13 cellular contexts compared by ENCODE assay signal in genomic region chr2:239277401-239278085, GRCh38.
DNase-seq lines count a peak whose midpoint lies in the region; ATAC-seq and TF ChIP-seq lines count a peak whose summit lies in the region.
"Had no signal": no experiment of that assay in that cellular context is flagged by ENCODE, and none has a peak within 500 bp of the region (broad histone marks: within the 10 kb centered on the region; RNA-seq: fewer than 3 reads in every experiment).

No MANE protein-coding gene starts in this region.

- no peaks in the 10 kb centered on the region for H3K9me3 ChIP-seq in spleen

- peaks cover 0 to 17% (median 0%) of the 10 kb centered on the region in 7 donors for H3K27me3 ChIP-seq in spleen (replicated peaks in 1 of 7)
- H3K27me3 ChIP-seq: neural progenitor cell had no signal

- no peak for DNase-seq in activated CD4-positive, alpha-beta T cell treated with anti-CD3 and anti-CD28 coated beads, Interleukin-2, amount 10 ng/mL, durations not matched to agents 7 days and 5 days
- no peak for DNase-seq in activated CD4-positive, alpha-beta T cell treated with anti-CD3 and anti-CD28 coated beads, Interleukin-2, amount 50 U/mL, for 48 hours
- no peak for DNase-seq in RWPE1 (ENCODE audit: low spot score)
- peak; percentile 42 for DNase-seq in islet precursor cell
- peak; percentile 66 for DNase-seq in spleen
- no peak for DNase-seq in CD1c-positive myeloid dendritic cell (ENCODE audit: extremely low spot score)
- DNase-seq in cerebellum (ENCODE audit: low spot score), result no peak
- DNase-seq: NCI-H1105, NCI-H446 had no signal

- POLR2A ChIA-PET in activated CD4-positive, alpha-beta T cell treated with anti-CD3 and anti-CD28 coated beads, Interleukin-2, amount 10 ng/mL, durations not matched to agents 7 days and 5 days (lab: Charles Lee), result no interaction called here
- POLR2A ChIA-PET in RWPE1 (lab: Yijun Ruan, JAX; ENCODE audit: low non-redundant PET), result no interaction called here

- no peak overlapping the region for H3K4me3 ChIP-seq in spleen
- H3K4me3 ChIP-seq: neural progenitor cell, smooth muscle cell had no signal

- peak overlapping the region; percentile 76 for H3K27ac Mint-ChIP-seq in activated CD4-positive, alpha-beta T cell treated with anti-CD3 and anti-CD28 coated beads, Interleukin-2, amount 10 ng/mL, durations not matched to agents 7 days and 5 days
- H3K27ac Mint-ChIP-seq: neural progenitor cell had no signal

- H3K36me3 ChIP-seq in spleen, result no peaks in the 10 kb centered on the region
- H3K36me3 ChIP-seq: neural progenitor cell had no signal

- intact Hi-C loops in spleen (cut with DNase I; ENCODE audit: low total_unique reads), result loop anchor here (10.0 kb wide), 1 partner anchor 127 kb away; the partner anchor contains the start of gene HDAC4

- no peak for ATAC-seq in HG03135 (IDR thresholded peaks at IDR 0.05; ENCODE audit: unreplicated experiment)
- ATAC-seq: SK-N-SH treated with all-trans-retinoic acid at 6 μM for 48 hours had no signal

- no peaks in the 10 kb centered on the region for H3K9me3 Mint-ChIP-seq in activated CD4-positive, alpha-beta T cell treated with anti-CD3 and anti-CD28 coated beads, Interleukin-2, amount 10 ng/mL, durations not matched to agents 7 days and 5 days
- H3K9me3 Mint-ChIP-seq: neural progenitor cell had no signal

- peaks cover 13% of the 10 kb centered on the region for H3K36me3 Mint-ChIP-seq in activated CD4-positive, alpha-beta T cell treated with anti-CD3 and anti-CD28 coated beads, Interleukin-2, amount 10 ng/mL, durations not matched to agents 7 days and 5 days (ENCODE audit: low read depth)
- H3K36me3 Mint-ChIP-seq: neural progenitor cell had no signal

- CTCF ChIA-PET in activated CD4-positive, alpha-beta T cell treated with anti-CD3 and anti-CD28 coated beads, Interleukin-2, amount 10 ng/mL, durations not matched to agents 7 days and 5 days (lab: Charles Lee), result interaction anchor here (1.4 to 2.8 kb wide), 2 partner anchors 10 to 11 kb away, joined by 3 to 15 read pairs; no protein-coding TSS in a partner anchor
- CTCF ChIA-PET in RWPE1 (lab: Yijun Ruan, JAX), result interaction anchor here (1.0 kb wide), 1 partner anchor 134 kb away, joined by 3 read pairs; no protein-coding TSS in a partner anchor

- peaks cover 54% of the 10 kb centered on the region for H3K4me1 Mint-ChIP-seq in activated CD4-positive, alpha-beta T cell treated with anti-CD3 and anti-CD28 coated beads, Interleukin-2, amount 10 ng/mL, durations not matched to agents 7 days and 5 days

- no peak for TF ChIP-seq POLR2A in spleen (IDR thresholded peaks at IDR 0.05)

- peaks cover 9 to 79% (median 52%) of the 10 kb centered on the region in 6 donors for H3K4me1 ChIP-seq in spleen

- H3K27ac ChIP-seq in RWPE1 (peak overlapping the region; percentile 93), spleen (peak overlapping the region in 2 of 8 donors; percentile 91 to 94)
- H3K27ac ChIP-seq: neural progenitor cell had no signal

- no peaks in the 10 kb centered on the region for H3K27me3 Mint-ChIP-seq in activated CD4-positive, alpha-beta T cell treated with anti-CD3 and anti-CD28 coated beads, Interleukin-2, amount 10 ng/mL, durations not matched to agents 7 days and 5 days

- WGBS in spleen, 5 donors, result 88 to 94% (median 91%) methylated on average over 24 to 27 of the region's 27 CpGs

- TF ChIP-seq CTCF in RWPE1 (conservative IDR thresholded peaks at IDR 0.05; ENCODE audit: low read depth) (no peak), spleen (IDR thresholded peaks at IDR 0.05 in 8 of 11, conservative IDR thresholded peaks at IDR 0.05 in 3 of 11) (no peak)

- H3K4me3 Mint-ChIP-seq in activated CD4-positive, alpha-beta T cell treated with anti-CD3 and anti-CD28 coated beads, Interleukin-2, amount 10 ng/mL, durations not matched to agents 7 days and 5 days, result no peak overlapping the region
- H3K4me3 Mint-ChIP-seq: neural progenitor cell had no signal

Comparison
In these comparisons a context has a peak if more than half of its experiments do, and no peak if none do; other contexts are left out.
1. DNase-seq: peak in islet precursor cell (single experiment) and spleen (single experiment); none in activated CD4-positive, alpha-beta T cell treated with anti-CD3 and anti-CD28 coated beads, Interleukin-2, amount 10 ng/mL, durations not matched to agents 7 days and 5 days (single experiment), activated CD4-positive, alpha-beta T cell treated with anti-CD3 and anti-CD28 coated beads, Interleukin-2, amount 50 U/mL, for 48 hours (0 of 2), RWPE1 (single experiment), CD1c-positive myeloid dendritic cell (single experiment) and cerebellum (single experiment).